Comparison of ENCODE assay signal across 13 cellular contexts in the genomic region with DNA sequence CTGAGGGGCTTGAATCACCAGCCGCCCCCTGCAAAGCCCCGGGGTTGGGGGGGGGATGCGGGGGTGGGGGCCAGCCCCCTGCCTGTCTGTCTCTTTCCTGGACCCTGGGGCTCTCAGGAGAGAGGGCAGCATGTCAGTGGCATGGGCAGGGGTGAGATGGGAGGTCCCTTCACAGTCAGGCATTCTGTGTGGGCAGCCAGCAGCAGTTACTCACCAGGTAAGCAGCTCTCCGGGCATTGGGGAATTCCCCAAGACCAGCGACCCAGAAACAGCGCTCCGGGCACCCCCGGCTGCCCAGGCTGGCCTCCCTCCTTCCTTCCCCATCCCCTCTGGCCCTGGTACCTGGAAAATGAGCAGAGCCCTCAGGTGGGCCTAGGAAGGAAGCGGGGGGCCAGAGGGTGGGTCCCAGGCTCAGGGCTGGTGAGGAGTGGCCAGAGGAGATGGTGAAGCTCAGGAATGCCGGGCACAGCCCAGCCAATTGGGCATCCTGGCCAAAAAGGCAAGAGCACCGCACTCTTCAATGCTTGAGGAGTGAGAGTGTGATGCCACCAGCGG. TPM values are rescaled to one million over a fixed set of nuclear protein-coding genes. Genes with fewer than 3 reads are reported as not detected.
DNase-seq lines count a peak whose midpoint lies in the region; ATAC-seq and TF ChIP-seq lines count a peak whose summit lies in the region.
"Had no signal": no experiment of that assay in that cellular context is flagged by ENCODE, and none has a peak within 500 bp of the region (broad histone marks: within the 10 kb centered on the region; RNA-seq: fewer than 3 reads in every experiment).

No MANE protein-coding gene starts in this region.

- H3K27ac ChIP-seq in RWPE2 (ENCODE audit: poor library complexity, severe bottlenecking) (peak overlapping the region; percentile 46), OCI-LY7 (ENCODE audit: low read depth, low read length, poor library complexity, severe bottlenecking) (no peak overlapping the region)
- H3K27ac ChIP-seq: C4-2B had no signal

- H3K4me3 ChIP-seq in RWPE2 (ENCODE audit: severe bottlenecking) (no peak overlapping the region), fibroblast of mammary gland (ENCODE audit: control insufficient read depth, low read depth, low read length) (no peak overlapping the region), OCI-LY7 (ENCODE audit: low read depth, low read length, poor library complexity, severe bottlenecking) (no peak overlapping the region)
- H3K4me3 ChIP-seq: heart left ventricle had no signal

- no peak overlapping the region for H2AFZ ChIP-seq in OCI-LY7 (ENCODE audit: low read length)

- H3K36me3 ChIP-seq in RWPE2 (ENCODE audit: low read depth): no peaks in the 10 kb centered on the region
- H3K36me3 ChIP-seq in OCI-LY7 (ENCODE audit: insufficient read depth, low read length): no peaks in the 10 kb centered on the region
- H3K36me3 ChIP-seq: heart left ventricle had no signal

- intact Hi-C loops in OCI-LY7 (cut with micrococcal nuclease; ENCODE audit: unreplicated experiment): no loop called here

- H3K27ac Mint-ChIP-seq in activated T-cell treated with anti-CD3 and anti-CD28 coated beads, Interleukin-2, amount 50 U/mL, for 24 hours: peak overlapping the region; percentile 47
- H3K27ac Mint-ChIP-seq in stimulated activated memory B cell treated with anti-CD40 and anti-IgM and Interleukin-4, amounts not matched to agents 10 μg/mL and 1 μg/mL and 100 μg/mL, for 72 hours: no peak overlapping the region
- H3K27ac Mint-ChIP-seq: naive thymus-derived CD8-positive, alpha-beta T cell had no signal

- TF ChIP-seq CTCF in RWPE2 (IDR thresholded peaks at IDR 0.05; ENCODE audit: poor library complexity, severe bottlenecking) (no peak), fibroblast of mammary gland (conservative IDR thresholded peaks at IDR 0.05; ENCODE audit: control insufficient read depth, insufficient read depth, low read depth, low read length) (no peak), OCI-LY7 (conservative IDR thresholded peaks at IDR 0.05; ENCODE audit: low read length) (no peak)

- H4K20me1 ChIP-seq in OCI-LY7 (ENCODE audit: insufficient read depth, low read length): no peaks in the 10 kb centered on the region

- H3K4me1 Mint-ChIP-seq in activated T-cell treated with anti-CD3 and anti-CD28 coated beads, Interleukin-2, amount 50 U/mL, for 24 hours (ENCODE audit: low read depth): peaks cover 60% of the 10 kb centered on the region
- peaks cover 45% of the 10 kb centered on the region for H3K4me1 Mint-ChIP-seq in stimulated activated memory B cell treated with anti-CD40 and anti-IgM and Interleukin-4, amounts not matched to agents 10 μg/mL and 1 μg/mL and 100 μg/mL, for 72 hours

- H3K9me3 ChIP-seq in RWPE2 (ENCODE audit: severe bottlenecking) (no peaks in the 10 kb centered on the region), OCI-LY7 (ENCODE audit: low read length) (no peaks in the 10 kb centered on the region)
- H3K9me3 ChIP-seq: heart left ventricle had no signal

- peak; percentile 90 for ATAC-seq in RWPE2 (ENCODE audit: low read depth)
- peak; percentile 51 for ATAC-seq in stimulated activated memory B cell treated with anti-CD40 and anti-IgM and Interleukin-4, amounts not matched to agents 10 μg/mL and 1 μg/mL and 100 μg/mL, for 72 hours
- ATAC-seq in HG02840 (IDR thresholded peaks at IDR 0.05; ENCODE audit: low FRiP score, unreplicated experiment): no peak
- ATAC-seq: heart left ventricle; naive thymus-derived CD8-positive, alpha-beta T cell had no signal

- peaks cover 3% of the 10 kb centered on the region for H3K27me3 Mint-ChIP-seq in activated T-cell treated with anti-CD3 and anti-CD28 coated beads, Interleukin-2, amount 50 U/mL, for 24 hours
- peaks cover 41% of the 10 kb centered on the region for H3K27me3 Mint-ChIP-seq in stimulated activated memory B cell treated with anti-CD40 and anti-IgM and Interleukin-4, amounts not matched to agents 10 μg/mL and 1 μg/mL and 100 μg/mL, for 72 hours

- H3K9me3 Mint-ChIP-seq in activated T-cell treated with anti-CD3 and anti-CD28 coated beads, Interleukin-2, amount 50 U/mL, for 24 hours: no peaks in the 10 kb centered on the region
- no peaks in the 10 kb centered on the region for H3K9me3 Mint-ChIP-seq in stimulated activated memory B cell treated with anti-CD40 and anti-IgM and Interleukin-4, amounts not matched to agents 10 μg/mL and 1 μg/mL and 100 μg/mL, for 72 hours
- H3K9me3 Mint-ChIP-seq: naive thymus-derived CD8-positive, alpha-beta T cell had no signal

- H3K36me3 Mint-ChIP-seq in activated T-cell treated with anti-CD3 and anti-CD28 coated beads, Interleukin-2, amount 50 U/mL, for 24 hours (ENCODE audit: low read depth): peaks cover 6% of the 10 kb centered on the region
- no peaks in the 10 kb centered on the region for H3K36me3 Mint-ChIP-seq in stimulated activated memory B cell treated with anti-CD40 and anti-IgM and Interleukin-4, amounts not matched to agents 10 μg/mL and 1 μg/mL and 100 μg/mL, for 72 hours
- H3K36me3 Mint-ChIP-seq: naive thymus-derived CD8-positive, alpha-beta T cell had no signal

- CTCF ChIA-PET in OCI-LY7 (lab: Charles Lee; ENCODE audit: unreplicated experiment): interaction anchor here (0.9 kb wide), 1 partner anchor 19 kb away, joined by 3 read pairs; no protein-coding TSS in a partner anchor

- no peaks in the 10 kb centered on the region for H3K27me3 ChIP-seq in RWPE2 (ENCODE audit: insufficient read depth, poor library complexity, severe bottlenecking)

- peaks cover 14% of the 10 kb centered on the region for H3K4me1 ChIP-seq in RWPE2 (ENCODE audit: insufficient read depth, poor library complexity, severe bottlenecking)
- no peaks in the 10 kb centered on the region for H3K4me1 ChIP-seq in OCI-LY7 (ENCODE audit: insufficient read depth, low read length, poor library complexity, severe bottlenecking)

- no peak overlapping the region for H3K4me3 Mint-ChIP-seq in activated T-cell treated with anti-CD3 and anti-CD28 coated beads, Interleukin-2, amount 50 U/mL, for 24 hours
- H3K4me3 Mint-ChIP-seq in stimulated activated memory B cell treated with anti-CD40 and anti-IgM and Interleukin-4, amounts not matched to agents 10 μg/mL and 1 μg/mL and 100 μg/mL, for 72 hours: no peak overlapping the region
- H3K4me3 Mint-ChIP-seq: naive thymus-derived CD8-positive, alpha-beta T cell had no signal

- no peaks in the 10 kb centered on the region for H3K9me2 ChIP-seq in OCI-LY7 (ENCODE audit: insufficient read depth, low read length)

- H3K79me2 ChIP-seq in OCI-LY7 (ENCODE audit: insufficient read depth, low read depth, low read length): no peaks in the 10 kb centered on the region

- peak; percentile 62 for DNase-seq in activated T-cell treated with anti-CD3 and anti-CD28 coated beads, Interleukin-2, amount 50 U/mL, for 24 hours
- DNase-seq in activated T-cell treated with anti-CD3 and anti-CD28 coated beads for 4 hours (no peak), RWPE2 (ENCODE audit: low spot score) (no peak), fibroblast of mammary gland (ENCODE audit: low read depth) (peak; percentile 55), OCI-LY7 (ENCODE audit: low spot score) (no peak), NCI-H1092 treated with DMSO at 0.1 percent for 48 hours (lab: John Stamatoyannopoulos, UW) (no peak)
- DNase-seq: HCEC 1CT; naive thymus-derived CD8-positive, alpha-beta T cell; NCI-H446 treated with DMSO at 0.1 percent for 48 hours had no signal

- POLR2A ChIA-PET in OCI-LY7 (lab: Charles Lee): interaction anchor here (0.7 kb wide), 1 partner anchor 144 kb away, joined by 3 read pairs; no protein-coding TSS in a partner anchor

- no TSS peak for BruUV-seq in OCI-LY7 (replicated peaks; lab: Mats Ljungman, UMichigan)

- H3K4me2 ChIP-seq in OCI-LY7 (ENCODE audit: low read length): no peak overlapping the region

RNA-seq across cellular contexts. Expression of a gene that starts 4.2 kb away (rescaled TPM):
- 0.06 TPM in 1 of 2 replicates, not detected in the other for total RNA-seq in OCI-LY7 (2014; rRNA removed; shearing (Covaris generic))
- total RNA-seq in OCI-LY7 (2022): not detected in 2 replicates
- total RNA-seq: naive thymus-derived CD8-positive, alpha-beta T cell had no signal

RNA-seq across cellular contexts. Expression of a gene that starts 15.9 kb away (rescaled TPM):
- 0.18 TPM in 1 of 2 replicates, not detected in the other for total RNA-seq in OCI-LY7 (2014; rRNA removed; shearing (Covaris generic))
- total RNA-seq in OCI-LY7 (2022): 0.79 and 0.91 TPM in 2 replicates

RNA-seq across cellular contexts. Expression of a gene that starts 38.5 kb away (rescaled TPM):
- total RNA-seq in OCI-LY7 (2014; rRNA removed; shearing (Covaris generic)): 3.5 and 9.1 TPM in 2 replicates
- total RNA-seq in OCI-LY7 (2022): 4.3 and 4.5 TPM in 2 replicates

Comparison
In these comparisons a context has a peak if more than half of its experiments do, and no peak if none do; other contexts are left out.
1. DNase-seq: peak in activated T-cell treated with anti-CD3 and anti-CD28 coated beads, Interleukin-2, amount 50 U/mL, for 24 hours (single experiment) and fibroblast of mammary gland (single experiment); none in activated T-cell treated with anti-CD3 and anti-CD28 coated beads for 4 hours (single experiment), RWPE2 (single experiment), OCI-LY7 (single experiment) and NCI-H1092 treated with DMSO at 0.1 percent for 48 hours (single experiment).